ENCODE assay signal across 11 cellular contexts in genomic region chr12:49279706-49280159, GRCh38. TPM values are rescaled to one million over a fixed set of nuclear protein-coding genes. Genes with fewer than 3 reads are reported as not detected.
DNase-seq lines count a peak whose midpoint lies in the region; ATAC-seq, FAIRE-seq and TF ChIP-seq lines count a peak whose summit lies in the region.
"Had no signal": no experiment of that assay in that cellular context is flagged by ENCODE, and none has a peak within 500 bp of the region (broad histone marks: within the 10 kb centered on the region; RNA-seq: fewer than 3 reads in every experiment).

No MANE protein-coding gene starts in this region.

- H3K9me3 ChIP-seq in heart left ventricle (no peaks in the 10 kb centered on the region), kidney (ENCODE audit: control insufficient read depth in 1 of 2, low read length in 2 of 2) (no peaks in the 10 kb centered on the region), ascending aorta (no peaks in the 10 kb centered on the region)

- TF ChIP-seq CTCF in heart left ventricle (IDR thresholded peaks at IDR 0.05) (no peak), kidney (IDR thresholded peaks at IDR 0.05; ENCODE audit: borderline replicate concordance, extremely low read depth, insufficient read depth) (no peak), coronary artery (IDR thresholded peaks at IDR 0.05) (no peak), ascending aorta (IDR thresholded peaks at IDR 0.05) (no peak)

- no peak for FAIRE-seq in kidney (lab: Jason Lieb, UNC)

- ATAC-seq in left cardiac atrium, result peak; percentile 13 to 34
- no peak for ATAC-seq in heart left ventricle
- no peak for ATAC-seq in GM19351 (IDR thresholded peaks at IDR 0.05; ENCODE audit: unreplicated experiment)
- no peak for ATAC-seq in HG02852 (IDR thresholded peaks at IDR 0.05; ENCODE audit: unreplicated experiment)

- H3K4me3 ChIP-seq in heart left ventricle (no peak overlapping the region), kidney (ENCODE audit: low read length in 2 of 2) (peak overlapping the region in 1 of 2 donors; percentile 17), coronary artery (no peak overlapping the region), ascending aorta (no peak overlapping the region)

- H3K4me1 ChIP-seq in heart left ventricle, result peaks cover 0 to 3% (median 0%) of the 10 kb centered on the region in 12 donors
- peaks cover 0 to 5% of the 10 kb centered on the region in 2 donors for H3K4me1 ChIP-seq in kidney (ENCODE audit: control insufficient read depth in 1 of 2, insufficient read depth in 1 of 2, low read depth in 1 of 2, low read length in 2 of 2)
- H3K4me1 ChIP-seq in ascending aorta, result no peaks in the 10 kb centered on the region

- H3K9ac ChIP-seq in kidney (ENCODE audit: low read length in 2 of 2), result no peak overlapping the region

- DNase-seq in left cardiac atrium (no peak), heart left ventricle (no peak), OCI-M1 (lab: John Stamatoyannopoulos, UW) (peak; percentile 22), kidney (no peak), coronary artery (ENCODE audit: low spot score) (no peak), ascending aorta (ENCODE audit: low spot score in 2 of 2) (no peak)
- DNase-seq: activated effector memory CD4-positive, alpha-beta T cell treated with anti-CD3 and anti-CD28 coated beads, Interleukin-2, amount 50 U/mL, for 16 hours; NCI-H1105 had no signal

- H3K36me3 ChIP-seq in heart left ventricle (peaks cover 0 to 2% (median 0%) of the 10 kb centered on the region in 9 donors), kidney (ENCODE audit: control insufficient read depth in 1 of 2, insufficient read depth in 2 of 2, low read length in 2 of 2) (no peaks in the 10 kb centered on the region), ascending aorta (no peaks in the 10 kb centered on the region)

- H3K27ac ChIP-seq in heart left ventricle, result no peak overlapping the region
- peak overlapping the region; percentile 42 to 69 for H3K27ac ChIP-seq in kidney (ENCODE audit: low read depth in 2 of 2, low read length in 2 of 2)
- no peak overlapping the region for H3K27ac ChIP-seq in coronary artery
- no peak overlapping the region for H3K27ac ChIP-seq in ascending aorta

- intact Hi-C loops in left cardiac atrium (cut with DNase I) (no loop called here), heart left ventricle (cut with DNase I) (loop anchor here in 1 of 10 donors (10.0 kb wide), 1 partner anchor 235 kb away; no protein-coding TSS in a partner anchor), kidney (cut with DNase I) (no loop called here), ascending aorta (cut with DNase I) (no loop called here)

- H3K27me3 ChIP-seq in heart left ventricle (peaks cover 0 to 5% (median 0%) of the 10 kb centered on the region in 9 donors), ascending aorta (no peaks in the 10 kb centered on the region)

- WGBS in heart left ventricle, 4 donors, result 48 to 58% (median 53%) methylated on average over 6 to 7 of the region's 7 CpGs

- no peak for TF ChIP-seq POLR2A in heart left ventricle (IDR thresholded peaks at IDR 0.05)

RNA-seq across cellular contexts. Expression of gene TUBA1C, which starts 14.9 kb away (rescaled TPM):
- total RNA-seq in left cardiac atrium (10 to 100 TPM; 68.0 to 99.9 TPM), heart left ventricle (100 to 1,000 TPM in 2 of 9 donors, 10 to 100 TPM in 7; 35.2 to 298 (median 68.8) TPM), kidney (149 TPM), ascending aorta (370 TPM)
- polyA plus RNA-seq in heart left ventricle (100 to 1,000 TPM in 1 of 2 donors, 10 to 100 TPM in 1; 45.3 to 554 TPM), kidney (ENCODE audit: insufficient read depth, low read depth, low replicate concordance) (204 TPM)

RNA-seq across cellular contexts. Expression of gene PRPH, which starts 15.2 kb away (rescaled TPM):
- total RNA-seq in left cardiac atrium, result under 1 TPM in 1 of 2 donors, not detected in 1; 0.59 TPM
- under 1 TPM in 4 of 9 donors, not detected in 5; 0.36 to 0.70 (median 0.54) TPM for total RNA-seq in heart left ventricle
- under 1 TPM; 0.11 to 0.27 TPM for polyA plus RNA-seq in heart left ventricle
- total RNA-seq in kidney, result 2.7 TPM
- 0.71 TPM for polyA plus RNA-seq in kidney (ENCODE audit: insufficient read depth, low read depth, low replicate concordance)
- total RNA-seq in ascending aorta, result not detected
- polyA plus RNA-seq: AG04450 had no signal

RNA-seq across cellular contexts. Expression of gene TROAP, which starts 43.3 kb away (rescaled TPM):
- 1 to 10 TPM in 1 of 2 donors, not detected in 1; 1.5 TPM for total RNA-seq in left cardiac atrium
- 1 to 10 TPM in 2 of 9 donors, under 1 TPM in 4, not detected in 3; 0.33 to 6.4 (median 0.85) TPM for total RNA-seq in heart left ventricle
- polyA plus RNA-seq in heart left ventricle, result under 1 TPM in 1 of 2 donors, not detected in 1; 0.11 TPM
- 1.0 TPM for total RNA-seq in kidney
- 1.5 TPM for polyA plus RNA-seq in kidney (ENCODE audit: insufficient read depth, low read depth, low replicate concordance)
- not detected for total RNA-seq in ascending aorta

RNA-seq across cellular contexts. Expression of gene C1QL4, which starts 57.3 kb away (rescaled TPM):
- total RNA-seq in left cardiac atrium (not detected), heart left ventricle (not detected), kidney (1.0 TPM), ascending aorta (not detected)
- polyA plus RNA-seq in heart left ventricle (not detected), kidney (ENCODE audit: insufficient read depth, low read depth, low replicate concordance) (not detected)
- polyA plus RNA-seq: AG04450 had no signal

Comparison
In these comparisons a context has a peak if more than half of its experiments do, and no peak if none do; other contexts are left out.
1. ATAC-seq: peak in left cardiac atrium (2 of 2); none in heart left ventricle (0 of 4), GM19351 (single experiment) and HG02852 (single experiment).
2. H3K27ac ChIP-seq: peak in kidney (2 of 2); none in heart left ventricle (0 of 12), coronary artery (0 of 2) and ascending aorta (0 of 2).